9 cellular contexts compared by ENCODE assay signal in genomic region chr11:61586792-61587430, GRCh38. TPM values are rescaled to one million over a fixed set of nuclear protein-coding genes. Genes with fewer than 3 reads are reported as not detected.
DNase-seq lines count a peak whose midpoint lies in the region; TF ChIP-seq lines count a peak whose summit lies in the region.
"Had no signal": no experiment of that assay in that cellular context is flagged by ENCODE, and none has a peak within 500 bp of the region (broad histone marks: within the 10 kb centered on the region; RNA-seq: fewer than 3 reads in every experiment).

No MANE protein-coding gene starts in this region.

- peaks cover 9 to 23% of the 10 kb centered on the region in 2 donors for H3K4me1 ChIP-seq in esophagus (ENCODE audit: control insufficient read depth in 2 of 2, insufficient read depth in 2 of 2, low read length in 1 of 2)
- H3K4me1 ChIP-seq in skeletal muscle tissue (ENCODE audit: control insufficient read depth in 3 of 3, insufficient read depth in 3 of 3, low read length in 3 of 3) = peaks cover 17 to 24% (median 20%) of the 10 kb centered on the region in 3 donors

- intact Hi-C loops in Calu3 (cut with micrococcal nuclease; ENCODE audit: unreplicated experiment) = loop anchor here (2.0 kb wide), 1 partner anchor 32 kb away; no protein-coding TSS in a partner anchor

- no peaks in the 10 kb centered on the region for H3K27me3 ChIP-seq in MG63
- H3K27me3 ChIP-seq in esophagus (ENCODE audit: control insufficient read depth in 1 of 2, insufficient read depth in 2 of 2, low read length in 2 of 2) = no peaks in the 10 kb centered on the region
- H3K27me3 ChIP-seq in skeletal muscle tissue (ENCODE audit: control insufficient read depth in 3 of 3, insufficient read depth in 3 of 3, low read length in 3 of 3) = peaks cover 4 to 11% (median 4%) of the 10 kb centered on the region in 3 donors

- 50 to 55% methylated on average over 13 of the region's 13 CpGs for WGBS in esophagus, 2 donors

- CTCF ChIA-PET in Calu3 (lab: Charles Lee) = interaction anchor here (0.7 to 1.3 kb wide), 3 partner anchors 18 to 136 kb away, joined by 3 read pairs; no protein-coding TSS in a partner anchor

- peaks cover 17% of the 10 kb centered on the region for H3K36me3 Mint-ChIP-seq in Calu3 (ENCODE audit: insufficient read depth, unreplicated experiment)

- BruUV-seq in Calu3 (replicated peaks; lab: Mats Ljungman, UMichigan) = no TSS peak

- peak overlapping the region in 1 of 3 donors; percentile 75 for H3K9ac ChIP-seq in skeletal muscle tissue (ENCODE audit: low read depth in 1 of 3, low read length in 3 of 3)

- H3K4me1 Mint-ChIP-seq in Calu3 (ENCODE audit: low read depth, unreplicated experiment) = peaks cover 29% of the 10 kb centered on the region

- H3K9me3 ChIP-seq in MG63 = no peaks in the 10 kb centered on the region
- H3K9me3 ChIP-seq in esophagus (ENCODE audit: control insufficient read depth in 2 of 2, insufficient read depth in 1 of 2, low read depth in 1 of 2, low read length in 1 of 2) = no peaks in the 10 kb centered on the region
- no peaks in the 10 kb centered on the region for H3K9me3 ChIP-seq in skeletal muscle tissue (ENCODE audit: control insufficient read depth in 3 of 3, low read length in 3 of 3)

- H3K9me3 Mint-ChIP-seq in Calu3 (ENCODE audit: low read depth, unreplicated experiment) = no peaks in the 10 kb centered on the region

- H3K36me3 ChIP-seq in MG63 (no peaks in the 10 kb centered on the region), esophagus (ENCODE audit: control insufficient read depth in 2 of 2, insufficient read depth in 2 of 2, low read length in 1 of 2) (no peaks in the 10 kb centered on the region), skeletal muscle tissue (ENCODE audit: control insufficient read depth in 3 of 3, insufficient read depth in 3 of 3, low read length in 3 of 3) (no peaks in the 10 kb centered on the region)

- peak overlapping the region; percentile 48 for H3K4me3 Mint-ChIP-seq in Calu3 (ENCODE audit: low read depth, unreplicated experiment)

- H3K4me3 ChIP-seq in MG63 = peak overlapping the region; percentile 34
- H3K4me3 ChIP-seq in esophagus (ENCODE audit: low read depth in 1 of 2, low read length in 2 of 2) = peak overlapping the region in 1 of 2 donors; percentile 38
- peak overlapping the region in 2 of 3 donors; percentile 49 to 66 for H3K4me3 ChIP-seq in skeletal muscle tissue (ENCODE audit: low read length in 3 of 3)

- DNase-seq in Calu3 (no peak), MG63 (no peak), AG08396 (ENCODE audit: low spot score) (no peak), NCI-H748 treated with DMSO at 0.1 percent for 48 hours (lab: John Stamatoyannopoulos, UW) (no peak), SHP77 (lab: John Stamatoyannopoulos, UW) (no peak), OCI-M2 (lab: John Stamatoyannopoulos, UW; ENCODE audit: unreplicated experiment) (no peak)
- DNase-seq: NCI-H2171 treated with DMSO at 0.1 percent for 48 hours had no signal

- peaks cover 57% of the 10 kb centered on the region for H3K27me3 Mint-ChIP-seq in Calu3 (ENCODE audit: unreplicated experiment)

- peak overlapping the region; percentile 16 to 31 for H3K27ac ChIP-seq in esophagus (ENCODE audit: low read depth in 2 of 2, low read length in 1 of 2)
- no peak overlapping the region for H3K27ac ChIP-seq in skeletal muscle tissue (ENCODE audit: low read depth, low read length)

- no peak for TF ChIP-seq CTCF in Calu3 (IDR thresholded peaks at IDR 0.05; ENCODE audit: unreplicated experiment)

- H3K27ac Mint-ChIP-seq in Calu3 (ENCODE audit: unreplicated experiment) = no peak overlapping the region

RNA-seq across cellular contexts. Expression of gene SYT7, which starts 6.0 kb away (rescaled TPM):
- total RNA-seq in Calu3 (2022) (4.4 and 6.3 TPM in 2 replicates), skeletal muscle tissue (1.6 TPM)
- 3.7 and 9.9 TPM in 2 replicates for total RNA-seq in MG63 (2014; rRNA removed; shearing (Covaris generic); ENCODE audit: low replicate concordance)
- 1 to 10 TPM; 1.3 to 2.2 TPM for polyA plus RNA-seq in esophagus
